ENCODE assay signal across 17 cellular contexts in genomic region chr13:26497991-26498423, GRCh38. TPM values are rescaled to one million over a fixed set of nuclear protein-coding genes. Genes with fewer than 3 reads are reported as not detected.
DNase-seq lines count a peak whose midpoint lies in the region; ATAC-seq and TF ChIP-seq lines count a peak whose summit lies in the region.
"Had no signal": no experiment of that assay in that cellular context is flagged by ENCODE, and none has a peak within 500 bp of the region (broad histone marks: within the 10 kb centered on the region; RNA-seq: fewer than 3 reads in every experiment).

No MANE protein-coding gene starts in this region.

- intact Hi-C loops in activated T-helper 1 cell treated with anti-CD3 and anti-CD28 coated beads, Interleukin-12 subunit alpha, Interleukin-12 subunit beta, Interleukin-2, Interleukin-4 antibody, amounts not matched to agents 30 ng/mL and 10 ng/mL and 1 ng/mL, durations not matched to agents 14 hours and 24 hours and 36 hours (cut with micrococcal nuclease), result loop anchor here (5.0 kb wide), 1 partner anchor 199 kb away; no protein-coding TSS in a partner anchor

- DNase-seq in GM04503 (ENCODE audit: low read depth) (peak; percentile 95), fibroblast of mammary gland (ENCODE audit: low read depth) (peak; percentile 95), UCSD-AML1 (lab: John Stamatoyannopoulos, UW; ENCODE audit: unreplicated experiment) (no peak)
- no peak for DNase-seq in activated T-helper 1 cell treated with anti-CD3 and anti-CD28 coated beads, Interleukin-12 subunit alpha, Interleukin-12 subunit beta, Interleukin-2, Interleukin-4 antibody, amounts not matched to agents 30 ng/mL and 10 ng/mL and 1 ng/mL, durations not matched to agents 14 hours and 24 hours and 36 hours (ENCODE audit: low spot score)
- no peak for DNase-seq in stimulated activated CD4-positive, alpha-beta T cell treated with anti-CD3 and anti-CD28 coated beads, Interleukin-4, amount 100 ng/mL, for 1 hour
- DNase-seq: activated CD4-positive, alpha-beta memory T cell treated with anti-CD3 and anti-CD28 coated beads, Interleukin-2, amount 10 ng/mL, durations not matched to agents 7 days and 5 days; effector memory CD8-positive, alpha-beta T cell; left colon; MM.1S; SIG-M5 had no signal

- no peaks in the 10 kb centered on the region for H3K9me3 ChIP-seq in skeletal muscle tissue (ENCODE audit: control insufficient read depth in 3 of 3, low read length in 3 of 3)
- H3K9me3 ChIP-seq: vagina had no signal

- H3K36me3 Mint-ChIP-seq in activated T-helper 1 cell treated with anti-CD3 and anti-CD28 coated beads, Interleukin-12 subunit alpha, Interleukin-12 subunit beta, Interleukin-2, Interleukin-4 antibody, amounts not matched to agents 30 ng/mL and 10 ng/mL and 1 ng/mL, durations not matched to agents 14 hours and 24 hours and 36 hours (ENCODE audit: low read depth), result no peaks in the 10 kb centered on the region
- H3K36me3 Mint-ChIP-seq: brain; stimulated activated memory B cell treated with anti-CD40 and anti-IgM and Interleukin-4, amounts not matched to agents 10 μg/mL and 1 μg/mL and 100 μg/mL, for 72 hours had no signal

- H3K4me1 ChIP-seq in skeletal muscle tissue (ENCODE audit: control insufficient read depth in 3 of 3, insufficient read depth in 3 of 3, low read length in 3 of 3), result no peaks in the 10 kb centered on the region
- H3K4me1 ChIP-seq: vagina had no signal

- no peaks in the 10 kb centered on the region for H3K9me3 Mint-ChIP-seq in activated T-helper 1 cell treated with anti-CD3 and anti-CD28 coated beads, Interleukin-12 subunit alpha, Interleukin-12 subunit beta, Interleukin-2, Interleukin-4 antibody, amounts not matched to agents 30 ng/mL and 10 ng/mL and 1 ng/mL, durations not matched to agents 14 hours and 24 hours and 36 hours
- H3K9me3 Mint-ChIP-seq: activated CD4-positive, alpha-beta memory T cell treated with anti-CD3 and anti-CD28 coated beads, Interleukin-2, amount 10 ng/mL, durations not matched to agents 7 days and 5 days; activated T-helper 2 cell treated with anti-CD3 and anti-CD28 coated beads, Interferon-gamma antibody, Interleukin-2, Interleukin-4, amounts not matched to agents 10 μg/mL and 5 μg/mL and 100 μg/mL, durations not matched to agents 14 hours and 24 hours and 36 hours; effector memory CD8-positive, alpha-beta T cell; stimulated activated memory B cell treated with anti-CD40 and anti-IgM and Interleukin-4, amounts not matched to agents 10 μg/mL and 1 μg/mL and 100 μg/mL, for 72 hours had no signal

- ATAC-seq in SK-N-SH treated with all-trans-retinoic acid at 6 μM for 48 hours, result peak; percentile 76
- ATAC-seq: effector memory CD8-positive, alpha-beta T cell; left colon; stimulated activated memory B cell treated with anti-CD40 and anti-IgM and Interleukin-4, amounts not matched to agents 10 μg/mL and 1 μg/mL and 100 μg/mL, for 72 hours had no signal

- peak overlapping the region; percentile 25 for H3K27ac ChIP-seq in skeletal muscle tissue (ENCODE audit: low read depth, low read length)
- H3K27ac ChIP-seq: HL-60, vagina had no signal

- H3K4me1 Mint-ChIP-seq in activated T-helper 1 cell treated with anti-CD3 and anti-CD28 coated beads, Interleukin-12 subunit alpha, Interleukin-12 subunit beta, Interleukin-2, Interleukin-4 antibody, amounts not matched to agents 30 ng/mL and 10 ng/mL and 1 ng/mL, durations not matched to agents 14 hours and 24 hours and 36 hours (ENCODE audit: low read depth), result peaks cover 3% of the 10 kb centered on the region
- H3K4me1 Mint-ChIP-seq: activated CD4-positive, alpha-beta memory T cell treated with anti-CD3 and anti-CD28 coated beads, Interleukin-2, amount 10 ng/mL, durations not matched to agents 7 days and 5 days; stimulated activated memory B cell treated with anti-CD40 and anti-IgM and Interleukin-4, amounts not matched to agents 10 μg/mL and 1 μg/mL and 100 μg/mL, for 72 hours had no signal

- H3K4me3 Mint-ChIP-seq in activated T-helper 1 cell treated with anti-CD3 and anti-CD28 coated beads, Interleukin-12 subunit alpha, Interleukin-12 subunit beta, Interleukin-2, Interleukin-4 antibody, amounts not matched to agents 30 ng/mL and 10 ng/mL and 1 ng/mL, durations not matched to agents 14 hours and 24 hours and 36 hours, result no peak overlapping the region
- H3K4me3 Mint-ChIP-seq: activated CD4-positive, alpha-beta memory T cell treated with anti-CD3 and anti-CD28 coated beads, Interleukin-2, amount 10 ng/mL, durations not matched to agents 7 days and 5 days; brain; effector memory CD8-positive, alpha-beta T cell; stimulated activated memory B cell treated with anti-CD40 and anti-IgM and Interleukin-4, amounts not matched to agents 10 μg/mL and 1 μg/mL and 100 μg/mL, for 72 hours had no signal

- H3K4me3 ChIP-seq in fibroblast of mammary gland (ENCODE audit: control insufficient read depth, low read depth, low read length) (no peak overlapping the region), skeletal muscle tissue (ENCODE audit: low read length in 3 of 3) (no peak overlapping the region)
- H3K4me3 ChIP-seq: vagina had no signal

- TF ChIP-seq CTCF in fibroblast of mammary gland (conservative IDR thresholded peaks at IDR 0.05; ENCODE audit: control insufficient read depth, insufficient read depth, low read depth, low read length), result no peak

- H3K27me3 Mint-ChIP-seq in activated T-helper 1 cell treated with anti-CD3 and anti-CD28 coated beads, Interleukin-12 subunit alpha, Interleukin-12 subunit beta, Interleukin-2, Interleukin-4 antibody, amounts not matched to agents 30 ng/mL and 10 ng/mL and 1 ng/mL, durations not matched to agents 14 hours and 24 hours and 36 hours (ENCODE audit: insufficient read depth), result peaks cover 3% of the 10 kb centered on the region
- H3K27me3 Mint-ChIP-seq: activated CD4-positive, alpha-beta memory T cell treated with anti-CD3 and anti-CD28 coated beads, Interleukin-2, amount 10 ng/mL, durations not matched to agents 7 days and 5 days; brain had no signal

- no peak overlapping the region for H3K27ac Mint-ChIP-seq in activated T-helper 1 cell treated with anti-CD3 and anti-CD28 coated beads, Interleukin-12 subunit alpha, Interleukin-12 subunit beta, Interleukin-2, Interleukin-4 antibody, amounts not matched to agents 30 ng/mL and 10 ng/mL and 1 ng/mL, durations not matched to agents 14 hours and 24 hours and 36 hours
- H3K27ac Mint-ChIP-seq: activated CD4-positive, alpha-beta memory T cell treated with anti-CD3 and anti-CD28 coated beads, Interleukin-2, amount 10 ng/mL, durations not matched to agents 7 days and 5 days; activated T-helper 2 cell treated with anti-CD3 and anti-CD28 coated beads, Interferon-gamma antibody, Interleukin-2, Interleukin-4, amounts not matched to agents 10 μg/mL and 5 μg/mL and 100 μg/mL, durations not matched to agents 14 hours and 24 hours and 36 hours; effector memory CD8-positive, alpha-beta T cell; stimulated activated memory B cell treated with anti-CD40 and anti-IgM and Interleukin-4, amounts not matched to agents 10 μg/mL and 1 μg/mL and 100 μg/mL, for 72 hours had no signal

- H3K27me3 ChIP-seq in skeletal muscle tissue (ENCODE audit: control insufficient read depth in 3 of 3, insufficient read depth in 3 of 3, low read length in 3 of 3), result peaks cover 0 to 4% (median 3%) of the 10 kb centered on the region in 3 donors
- H3K27me3 ChIP-seq: vagina had no signal

- no peak overlapping the region for H3K9ac ChIP-seq in skeletal muscle tissue (ENCODE audit: low read depth in 1 of 3, low read length in 3 of 3)

- no peaks in the 10 kb centered on the region for H3K36me3 ChIP-seq in skeletal muscle tissue (ENCODE audit: control insufficient read depth in 3 of 3, insufficient read depth in 3 of 3, low read length in 3 of 3)
- H3K36me3 ChIP-seq: vagina had no signal

TF ChIP-seq in SK-N-SH treated with all-trans-retinoic acid at 6 μM for 48 hours, 23 proteins besides CTCF, POLR2A, EP300 and RAD21 (continues in another document):
- TF ChIP-seq POU6F1 (CRISPR knock-in tag; IDR thresholded peaks at IDR 0.05; ENCODE audit: borderline replicate concordance, low read depth), result no peak
- no peak for TF ChIP-seq ZC3H10 (CRISPR knock-in tag; IDR thresholded peaks at IDR 0.05)
- TF ChIP-seq, protein P1, sequence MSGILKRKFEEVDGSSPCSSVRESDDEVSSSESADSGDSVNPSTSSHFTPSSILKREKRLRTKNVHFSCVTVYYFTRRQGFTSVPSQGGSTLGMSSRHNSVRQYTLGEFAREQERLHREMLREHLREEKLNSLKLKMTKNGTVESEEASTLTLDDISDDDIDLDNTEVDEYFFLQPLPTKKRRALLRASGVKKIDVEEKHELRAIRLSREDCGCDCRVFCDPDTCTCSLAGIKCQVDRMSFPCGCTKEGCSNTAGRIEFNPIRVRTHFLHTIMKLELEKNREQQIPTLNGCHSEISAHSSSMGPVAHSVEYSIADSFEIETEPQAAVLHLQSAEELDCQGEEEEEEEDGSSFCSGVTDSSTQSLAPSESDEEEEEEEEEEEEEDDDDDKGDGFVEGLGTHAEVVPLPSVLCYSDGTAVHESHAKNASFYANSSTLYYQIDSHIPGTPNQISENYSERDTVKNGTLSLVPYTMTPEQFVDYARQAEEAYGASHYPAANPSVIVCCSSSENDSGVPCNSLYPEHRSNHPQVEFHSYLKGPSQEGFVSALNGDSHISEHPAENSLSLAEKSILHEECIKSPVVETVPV (CRISPR knock-in tag; IDR thresholded peaks at IDR 0.05), result no peak
- no peak for TF ChIP-seq ESRRG (CRISPR knock-in tag; IDR thresholded peaks at IDR 0.05)

RNA-seq across cellular contexts. Expression of gene WASF3, which starts 59.5 kb away (rescaled TPM):
- 4.7 TPM for total RNA-seq in skeletal muscle tissue
- 0.07 and 0.13 TPM in 2 replicates for total RNA-seq in activated T-helper 1 cell treated with anti-CD3 and anti-CD28 coated beads, Interleukin-12 subunit alpha, Interleukin-12 subunit beta, Interleukin-2, Interleukin-4 antibody, amounts not matched to agents 30 ng/mL and 10 ng/mL and 1 ng/mL, durations not matched to agents 14 hours and 24 hours and 36 hours
- total RNA-seq: activated CD4-positive, alpha-beta memory T cell treated with anti-CD3 and anti-CD28 coated beads, Interleukin-2, amount 10 ng/mL, durations not matched to agents 7 days and 5 days had no signal

Comparison
In these comparisons a context has a peak if more than half of its experiments do, and no peak if none do; other contexts are left out.
1. DNase-seq: peak in GM04503 (single experiment) and fibroblast of mammary gland (single experiment); none in activated T-helper 1 cell treated with anti-CD3 and anti-CD28 coated beads, Interleukin-12 subunit alpha, Interleukin-12 subunit beta, Interleukin-2, Interleukin-4 antibody, amounts not matched to agents 30 ng/mL and 10 ng/mL and 1 ng/mL, durations not matched to agents 14 hours and 24 hours and 36 hours (single experiment), UCSD-AML1 (single experiment) and stimulated activated CD4-positive, alpha-beta T cell treated with anti-CD3 and anti-CD28 coated beads, Interleukin-4, amount 100 ng/mL, for 1 hour (single experiment).